In genomic region chr17:68457168-68457538, GRCh38 we compare ENCODE assay signal across 8 cellular contexts. TPM values are rescaled to one million over a fixed set of nuclear protein-coding genes. Genes with fewer than 3 reads are reported as not detected.
A peak's percentile ranks its signal among the peaks of the same experiment; 100 is the strongest.
DNase-seq lines count a peak whose midpoint lies in the region; ATAC-seq, FAIRE-seq and TF ChIP-seq lines count a peak whose summit lies in the region.

WIPI1 (minus strand) TSS chr17:68457496; CDS start chr17:68457421, 75 bp downstream.

- no peaks in the 10 kb centered on the region for H4K20me1 ChIP-seq in BLaER1

- H4K12ac ChIP-seq in trophoblast cell (ENCODE audit: low read depth, low read length), result peak within 1 kb of the TSS; percentile 61

- peak within 1 kb of the TSS; percentile 72 for H4K91ac ChIP-seq in trophoblast cell (ENCODE audit: low read depth, low read length)

- peak within 1 kb of the TSS; percentile 74 for H3K4ac ChIP-seq in trophoblast cell (ENCODE audit: low read depth, low read length)

- peaks cover 13% of the 10 kb centered on the region for H3K79me1 ChIP-seq in trophoblast cell (ENCODE audit: low read length)

- H2AK5ac ChIP-seq in trophoblast cell (ENCODE audit: low read length), result peak within 1 kb of the TSS; percentile 43

- H3K9ac ChIP-seq in BLaER1 (peak within 1 kb of the TSS; percentile 69), trophoblast cell (ENCODE audit: low read length) (peak within 1 kb of the TSS; percentile 90)

- H2AFZ ChIP-seq in trophoblast cell (ENCODE audit: insufficient read depth, low read length, poor library complexity), result peak within 1 kb of the TSS; percentile 12

- H3K23ac ChIP-seq in trophoblast cell (ENCODE audit: low read length), result no peak within 1 kb of the TSS

- ATAC-seq in GM19035 (IDR thresholded peaks at IDR 0.05; ENCODE audit: unreplicated experiment), result peak; percentile 33
- peak; percentile 31 for ATAC-seq in HG03139 (IDR thresholded peaks at IDR 0.05; ENCODE audit: unreplicated experiment)

- no peaks in the 10 kb centered on the region for H3K9me3 ChIP-seq in BLaER1
- H3K9me3 ChIP-seq in trophoblast cell (ENCODE audit: insufficient read depth, low read depth, low read length), result no peaks in the 10 kb centered on the region

- H3K36me3 ChIP-seq in BLaER1 (no peaks in the 10 kb centered on the region), trophoblast cell (ENCODE audit: control insufficient read depth in 1 of 2, insufficient read depth in 2 of 2, low read length in 2 of 2) (no peaks in the 10 kb centered on the region)

- H2BK12ac ChIP-seq in trophoblast cell (ENCODE audit: low read length), result no peak within 1 kb of the TSS

- FAIRE-seq in urothelium cell line (lab: Jason Lieb, UNC), result no peak

- peaks cover 2% of the 10 kb centered on the region for H3K79me2 ChIP-seq in trophoblast cell (ENCODE audit: control insufficient read depth, insufficient read depth, low read length, poor library complexity)

- no peak for TF ChIP-seq CTCF in WI38 (IDR thresholded peaks at IDR 0.05; ENCODE audit: low read depth, low read length)

- H2BK120ac ChIP-seq in trophoblast cell (ENCODE audit: insufficient read depth, low read length, poor library complexity), result peak within 1 kb of the TSS; percentile 35

- no CpG with 5 or more reads among the region's 39 CpGs for WGBS in trophoblast cell (ENCODE audit: extremely low coverage, insufficient coverage, insufficient read length)

- H2BK5ac ChIP-seq in trophoblast cell (ENCODE audit: low read depth, low read length, poor library complexity), result peak within 1 kb of the TSS; percentile 78

- H3K27me3 ChIP-seq in BLaER1 (0 out of 2 replicates have a peak, but pooled peaks cover 5% of the 10 kb centered on the region), trophoblast cell (ENCODE audit: insufficient read depth, low read length) (no peaks in the 10 kb centered on the region)

- H4K8ac ChIP-seq in trophoblast cell (ENCODE audit: low read depth, low read length), result peak within 1 kb of the TSS; percentile 44

- peak within 1 kb of the TSS; percentile 90 for H3K14ac ChIP-seq in trophoblast cell (ENCODE audit: low read length)

- H3K27ac ChIP-seq in BLaER1 (no peak within 1 kb of the TSS), trophoblast cell (ENCODE audit: low read depth, low read length) (peak within 1 kb of the TSS; percentile 77)

- H3K4me3 ChIP-seq in BLaER1 (peak within 1 kb of the TSS; percentile 71), WI38 (ENCODE audit: low read depth, low read length) (peak within 1 kb of the TSS; percentile 83), trophoblast cell (ENCODE audit: low read depth, low read length) (peak within 1 kb of the TSS; percentile 95)

- no peak for DNase-seq in glomerular endothelial cell (ENCODE audit: extremely low read depth, low read depth, low spot score)
- no peak for DNase-seq in trophoblast cell
- no peak for DNase-seq in NCI-H2227 treated with DMSO at 0.1 percent for 48 hours (lab: John Stamatoyannopoulos, UW)
- DNase-seq in urothelium cell line (ENCODE audit: low spot score), result no peak

- H3K4me2 ChIP-seq in BLaER1, result peak within 1 kb of the TSS; percentile 90
- H3K4me2 ChIP-seq in trophoblast cell (ENCODE audit: low read length), result peak within 1 kb of the TSS; percentile 97

- H3K4me1 ChIP-seq in BLaER1, result peaks cover 65% of the 10 kb centered on the region
- H3K4me1 ChIP-seq in trophoblast cell (ENCODE audit: control insufficient read depth in 1 of 2, insufficient read depth in 2 of 2, low read length in 2 of 2), result peaks cover 3 to 8% of the 10 kb centered on the region in 2 experiments

- peak within 1 kb of the TSS; percentile 95 for H3K18ac ChIP-seq in trophoblast cell (ENCODE audit: low read length)

RNA-seq across cellular contexts. Expression of gene WIPI1, which starts in this region (rescaled TPM):
- 75.8 and 99.5 TPM in 2 replicates for total RNA-seq in glomerular endothelial cell
- 104 and 108 TPM in 2 replicates for polyA plus RNA-seq in trophoblast cell (2013)
